8 cellular contexts compared by ENCODE assay signal in the genomic region with DNA sequence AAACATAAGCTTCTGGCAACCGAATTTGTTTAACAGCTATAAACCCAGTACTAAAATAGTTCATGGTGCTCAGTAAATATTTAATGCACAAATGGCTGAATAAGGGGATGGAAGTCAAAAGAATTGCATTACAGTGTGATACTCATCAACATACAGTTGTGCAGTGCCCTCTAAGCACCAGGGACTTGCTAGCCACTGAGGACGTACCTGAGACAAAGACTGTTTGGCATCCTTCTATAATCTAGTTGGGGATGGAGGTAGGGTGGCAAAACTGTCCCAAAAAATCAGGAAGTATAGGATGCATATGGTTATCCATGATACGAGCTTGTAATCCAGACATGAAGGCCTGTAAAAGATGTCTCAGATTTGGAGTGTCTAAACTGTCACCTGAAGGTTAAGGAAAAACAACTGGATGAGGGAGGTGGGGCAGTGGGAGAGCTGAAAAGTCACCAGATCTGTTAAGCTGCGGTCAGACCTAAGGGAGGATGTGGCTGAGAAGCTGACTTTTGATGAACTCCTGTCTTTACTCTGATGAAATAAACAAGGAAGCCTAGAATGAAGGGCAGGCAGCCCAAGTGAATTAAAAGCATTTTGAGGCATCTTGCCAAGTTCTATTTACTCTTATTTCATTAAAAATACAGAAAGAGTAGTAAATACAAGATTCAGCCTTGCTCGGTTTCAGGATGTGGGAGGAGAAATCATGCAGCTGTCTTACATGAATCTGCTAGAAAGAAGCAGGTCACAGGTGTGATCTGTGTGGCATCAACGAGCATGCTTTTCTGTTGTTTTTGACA. TPM values are rescaled to one million over a fixed set of nuclear protein-coding genes. Genes with fewer than 3 reads are reported as not detected.
DNase-seq lines count a peak whose midpoint lies in the region; ATAC-seq and TF ChIP-seq lines count a peak whose summit lies in the region.

No MANE protein-coding gene starts in this region.

- H4K12ac ChIP-seq in trophoblast cell (ENCODE audit: low read depth, low read length): no peak overlapping the region

- no peak overlapping the region for H2AFZ ChIP-seq in trophoblast cell (ENCODE audit: insufficient read depth, low read length, poor library complexity)

- intact Hi-C loops in sciatic nerve (cut with DNase I): no loop called here

- H3K14ac ChIP-seq in trophoblast cell (ENCODE audit: low read length): no peak overlapping the region

- H2BK12ac ChIP-seq in trophoblast cell (ENCODE audit: low read length): no peak overlapping the region

- H3K23ac ChIP-seq in trophoblast cell (ENCODE audit: low read length): no peak overlapping the region

- no peaks in the 10 kb centered on the region for H3K79me1 ChIP-seq in trophoblast cell (ENCODE audit: low read length)

- H3K36me3 ChIP-seq in trophoblast cell (ENCODE audit: control insufficient read depth in 1 of 2, insufficient read depth in 2 of 2, low read length in 2 of 2): no peaks in the 10 kb centered on the region

- no peaks in the 10 kb centered on the region for H3K27me3 ChIP-seq in trophoblast cell (ENCODE audit: insufficient read depth, low read length)

- H2BK120ac ChIP-seq in trophoblast cell (ENCODE audit: insufficient read depth, low read length, poor library complexity): no peak overlapping the region

- peak; percentile 77 for DNase-seq in NB4 (ENCODE audit: low read depth)
- DNase-seq in effector CD8-positive, alpha-beta T cell (lab: John Stamatoyannopoulos, UW): peak; percentile 0
- no peak for DNase-seq in trophoblast cell
- no peak for DNase-seq in sciatic nerve (ENCODE audit: low spot score)
- DNase-seq in left lobe of liver (ENCODE audit: low spot score): no peak
- DNase-seq in DMS114 treated with DMSO at 0.1 percent for 48 hours (lab: John Stamatoyannopoulos, UW; ENCODE audit: unreplicated experiment): no peak

- H3K4me2 ChIP-seq in trophoblast cell (ENCODE audit: low read length): no peak overlapping the region

- TF ChIP-seq POLR2A in NB4 (IDR thresholded peaks at IDR 0.05; ENCODE audit: extremely low read depth, insufficient read length): no peak

- H3K4ac ChIP-seq in trophoblast cell (ENCODE audit: low read depth, low read length): no peak overlapping the region

- peak; percentile 70 for ATAC-seq in GM18511 (IDR thresholded peaks at IDR 0.05; ENCODE audit: unreplicated experiment)
- ATAC-seq in HG02588 (IDR thresholded peaks at IDR 0.05; ENCODE audit: unreplicated experiment): peak; percentile 65
- no peak for ATAC-seq in sciatic nerve
- ATAC-seq in left lobe of liver: no peak

- TF ChIP-seq CTCF in NB4 (IDR thresholded peaks at IDR 0.05; ENCODE audit: low read depth, low read length): no peak

- H2AK5ac ChIP-seq in trophoblast cell (ENCODE audit: low read length): no peak overlapping the region

- H3K9me3 ChIP-seq in trophoblast cell (ENCODE audit: insufficient read depth, low read depth, low read length): peaks cover 2% of the 10 kb centered on the region

- H3K18ac ChIP-seq in trophoblast cell (ENCODE audit: low read length): no peak overlapping the region

- H3K4me3 ChIP-seq in NB4 (ENCODE audit: low read depth, low read length) (no peak overlapping the region), trophoblast cell (ENCODE audit: low read depth, low read length) (no peak overlapping the region)

- no peak overlapping the region for H4K91ac ChIP-seq in trophoblast cell (ENCODE audit: low read depth, low read length)

- H3K4me1 ChIP-seq in trophoblast cell (ENCODE audit: control insufficient read depth in 1 of 2, insufficient read depth in 2 of 2, low read length in 2 of 2): no peaks in the 10 kb centered on the region

- H3K9ac ChIP-seq in trophoblast cell (ENCODE audit: low read length): no peak overlapping the region

- H3K27ac ChIP-seq in trophoblast cell (ENCODE audit: low read depth, low read length): no peak overlapping the region

- no CpG with 5 or more reads among the region's 6 CpGs for WGBS in trophoblast cell (ENCODE audit: extremely low coverage, insufficient coverage, insufficient read length)

- H3K79me2 ChIP-seq in trophoblast cell (ENCODE audit: control insufficient read depth, insufficient read depth, low read length, poor library complexity): no peaks in the 10 kb centered on the region

- H2BK5ac ChIP-seq in trophoblast cell (ENCODE audit: low read depth, low read length, poor library complexity): no peak overlapping the region

- no peak overlapping the region for H4K8ac ChIP-seq in trophoblast cell (ENCODE audit: low read depth, low read length)

RNA-seq across cellular contexts. Expression of gene CD38, which starts 12.0 kb away (rescaled TPM):
- polyA plus RNA-seq in trophoblast cell (2013): 0.01 and 0.03 TPM in 2 replicates
- total RNA-seq in sciatic nerve: 3.4 TPM
- total RNA-seq in left lobe of liver: 4.6 TPM

Comparison
In these comparisons a context has a peak if more than half of its experiments do, and no peak if none do; other contexts are left out.
1. ATAC-seq: peak in GM18511 (single experiment) and HG02588 (single experiment); none in sciatic nerve (single experiment) and left lobe of liver (single experiment).
2. DNase-seq: peak in NB4 (single experiment) and effector CD8-positive, alpha-beta T cell (single experiment); none in trophoblast cell (0 of 2), sciatic nerve (single experiment), left lobe of liver (single experiment) and DMS114 treated with DMSO at 0.1 percent for 48 hours (single experiment).